ENCODE assay signal across 23 cellular contexts in genomic region chr1:157785241-157785640, GRCh38. TPM values are rescaled to one million over a fixed set of nuclear protein-coding genes. Genes with fewer than 3 reads are reported as not detected.
A peak's percentile ranks its signal among the peaks of the same experiment; 100 is the strongest.
DNase-seq lines count a peak whose midpoint lies in the region; ATAC-seq and TF ChIP-seq lines count a peak whose summit lies in the region.
"Had no signal": no experiment of that assay in that cellular context is flagged by ENCODE, and none has a peak within 500 bp of the region (broad histone marks: within the 10 kb centered on the region; RNA-seq: fewer than 3 reads in every experiment).

No MANE protein-coding gene starts in this region.

- no peak overlapping the region for H3K18ac ChIP-seq in H9 (ENCODE audit: insufficient read length, low read depth, low read length)

- no peak overlapping the region for H3K4me2 ChIP-seq in H9 (ENCODE audit: insufficient read depth, insufficient read length, low read length)
- H3K4me2 ChIP-seq: SK-N-SH had no signal

- no peak overlapping the region for H2BK120ac ChIP-seq in H9 (ENCODE audit: low read depth, low read length, poor library complexity, severe bottlenecking)

- H3K27ac Mint-ChIP-seq in H9 = no peak overlapping the region
- H3K27ac Mint-ChIP-seq: CD4-positive, alpha-beta T cell had no signal

- no peak overlapping the region for H2AFZ ChIP-seq in H9 (ENCODE audit: low read length)

- no peaks in the 10 kb centered on the region for H3K79me1 ChIP-seq in H9 (ENCODE audit: insufficient read depth, low read depth, low read length, poor library complexity, severe bottlenecking)

- H3K36me3 Mint-ChIP-seq in H9 (ENCODE audit: insufficient read depth in 1 of 3, low read depth in 3 of 3) = no peaks in the 10 kb centered on the region; a peak in 1 of 7 replicates

- peak; percentile 26 for ATAC-seq in mucosa of descending colon
- ATAC-seq in GM21619 (IDR thresholded peaks at IDR 0.05; ENCODE audit: unreplicated experiment) = no peak

- H4K5ac ChIP-seq in H9 (ENCODE audit: insufficient read length, low read depth, low read length) = peak overlapping the region; percentile 28

- no peak overlapping the region for H3K14ac ChIP-seq in H9 (ENCODE audit: insufficient read depth, low read length)

- H3K27me3 ChIP-seq in H9 (ENCODE audit: insufficient read depth, low read length) = no peaks in the 10 kb centered on the region
- H3K27me3 ChIP-seq: BLaER1 treated with 17β-estradiol and CSF1 and Interleukin-3, amounts not matched to agents 10 nM and 100 nM had no signal

- H3K4ac ChIP-seq in H9 (ENCODE audit: low read depth, low read length) = no peak overlapping the region

- no peaks in the 10 kb centered on the region for H4K20me1 ChIP-seq in H9 (ENCODE audit: control insufficient read depth, insufficient read depth, insufficient read length)
- H4K20me1 ChIP-seq: BLaER1 treated with 17β-estradiol and CSF1 and Interleukin-3, amounts not matched to agents 10 nM and 100 nM had no signal

- no peak overlapping the region for H4K8ac ChIP-seq in H9 (replicated peaks; ENCODE audit: insufficient read length, low read depth, low read length)

- no peak overlapping the region for H3K56ac ChIP-seq in H9 (ENCODE audit: insufficient read length, low read depth, low read length)

- no peak overlapping the region for H2BK12ac ChIP-seq in H9 (ENCODE audit: insufficient read length, low read depth, low read length)

- no peaks in the 10 kb centered on the region for H3K9me3 ChIP-seq in H9 (ENCODE audit: control insufficient read depth, low read depth, low read length)
- no peaks in the 10 kb centered on the region for H3K9me3 ChIP-seq in mucosa of descending colon
- H3K9me3 ChIP-seq: SK-N-SH had no signal

- no peak for TF ChIP-seq CTCF in H9 (conservative IDR thresholded peaks at IDR 0.05)
- no peak for TF ChIP-seq CTCF in mucosa of descending colon (IDR thresholded peaks at IDR 0.05)

- WGBS in H9 (ENCODE audit: extremely low coverage, insufficient read length, low lambda C conversion rate) = no CpG with 5 or more reads among the region's 1 CpG

- no peak overlapping the region for H2AK5ac ChIP-seq in H9 (ENCODE audit: insufficient read length, low read length)

- no peak overlapping the region for H3K23ac ChIP-seq in H9 (ENCODE audit: insufficient read length, low read depth, low read length)

- H3K79me2 ChIP-seq in H9 (ENCODE audit: insufficient read depth, low read length) = no peaks in the 10 kb centered on the region

- no peak overlapping the region for H3K4me3 ChIP-seq in mucosa of descending colon
- H3K4me3 ChIP-seq: BLaER1 treated with 17β-estradiol and CSF1 and Interleukin-3, amounts not matched to agents 10 nM and 100 nM had no signal

- no peaks in the 10 kb centered on the region for H3K27me3 Mint-ChIP-seq in H9 (ENCODE audit: low read depth)

- H3K27ac ChIP-seq in H9 (ENCODE audit: insufficient read length, low read depth, low read length) = no peak overlapping the region
- H3K27ac ChIP-seq: BLaER1 treated with 17β-estradiol and CSF1 and Interleukin-3, amounts not matched to agents 10 nM and 100 nM had no signal

- H4K91ac ChIP-seq in H9 (ENCODE audit: insufficient read length, low read depth, low read length) = no peak overlapping the region

- DNase-seq in H9 (no peak), RPMI8226 (peak; percentile 50), mucosa of descending colon (no peak), inferior parietal cortex (ENCODE audit: extremely low spot score) (no peak), putamen (ENCODE audit: low spot score) (no peak), NCI-H2029 (lab: John Stamatoyannopoulos, UW) (no peak)
- DNase-seq: CD4-positive, alpha-beta T cell; DMS53; GOT3; HCEC 1CT; MV-4-11; NCI-H1105 treated with DMSO at 0.1 percent for 48 hours; NCI-H146; NCI-H1930; NCI-H446; NCI-H524 treated with DMSO at 0.1 percent for 48 hours; NCI-H774; SK-N-SH had no signal

- no peaks in the 10 kb centered on the region for H3K4me1 ChIP-seq in H9 (ENCODE audit: insufficient read depth, low read length)
- no peaks in the 10 kb centered on the region for H3K4me1 ChIP-seq in mucosa of descending colon (ENCODE audit: low read depth)

- no peak overlapping the region for H2BK20ac ChIP-seq in H9 (ENCODE audit: low read depth, low read length, poor library complexity, severe bottlenecking)

- H3K36me3 ChIP-seq in mucosa of descending colon (ENCODE audit: low read depth) = no peaks in the 10 kb centered on the region
- H3K36me3 ChIP-seq: BLaER1 treated with 17β-estradiol and CSF1 and Interleukin-3, amounts not matched to agents 10 nM and 100 nM had no signal

- no peaks in the 10 kb centered on the region for H3K4me1 Mint-ChIP-seq in H9

- no peak overlapping the region for H3K9ac ChIP-seq in H9 (ENCODE audit: extremely low read depth, insufficient read length, low read length)
- H3K9ac ChIP-seq: BLaER1 treated with 17β-estradiol and CSF1 and Interleukin-3, amounts not matched to agents 10 nM and 100 nM; SK-N-SH had no signal

- H3K23me2 ChIP-seq in H9 (ENCODE audit: insufficient read length, low read depth, low read length, poor library complexity, severe bottlenecking) = no peaks in the 10 kb centered on the region

- intact Hi-C loops in mucosa of descending colon (cut with DNase I, micrococcal nuclease) = no loop called here

- peak overlapping the region; percentile 60 for H2BK5ac ChIP-seq in H9 (ENCODE audit: insufficient read length, low read length)

- no peak overlapping the region for H3T11ph ChIP-seq in H9 (ENCODE audit: low read length)

- no peak overlapping the region for H3K4me3 Mint-ChIP-seq in H9
- H3K4me3 Mint-ChIP-seq: CD4-positive, alpha-beta T cell had no signal

- 0 out of 2 replicates have a peak overlapping the region, but pooled peaks have one; percentile 84 for H2BK15ac ChIP-seq in H9 (ENCODE audit: low read depth, low read length)

- H3K9me3 Mint-ChIP-seq in H9 = no peaks in the 10 kb centered on the region; a peak in 1 of 5 replicates

RNA-seq across cellular contexts. Expression of gene FCRL2, which starts 8.3 kb away (rescaled TPM):
- total RNA-seq in H9 (2021) (not detected in 2 replicates), mucosa of descending colon (1 to 10 TPM in 2 of 3 donors, under 1 TPM in 1; 0.51 to 1.4 (median 1.0) TPM)
- total RNA-seq: HT-29, LHCN-M2, MCF 10A had no signal

RNA-seq across cellular contexts. Expression of gene FCRL1, which starts 34.7 kb away (rescaled TPM):
- total RNA-seq in H9 (2021) (not detected in 2 replicates), mucosa of descending colon (1 to 10 TPM in 1 of 3 donors, under 1 TPM in 1, not detected in 1; 0.17 to 1.4 TPM)
- total RNA-seq: LHCN-M2, MCF 10A had no signal

RNA-seq across cellular contexts. Expression of gene CD5L, which starts 56.4 kb away (rescaled TPM):
- total RNA-seq in H9 (2021) (not detected in 2 replicates), mucosa of descending colon (under 1 TPM in 1 of 3 donors, not detected in 2; 0.22 TPM)
- total RNA-seq: CD4-positive, alpha-beta T cell; HT-29; LHCN-M2; MCF 10A had no signal
